In genomic region chr21:36350282-36350910, GRCh38 we compare ENCODE assay signal across 1 cellular context.
TF ChIP-seq lines count a peak whose summit lies in the region.

No MANE protein-coding gene starts in this region.

TF ChIP-seq in K562, 482 proteins besides CTCF, POLR2A, EP300 and RAD21:
- 0 out of 2 replicates have a peak, but pooled peaks have one; percentile 16 for TF ChIP-seq ZNF384 (IDR thresholded peaks at IDR 0.05; ENCODE audit: low read depth, low read length)
- TF ChIP-seq ZEB2 (IDR thresholded peaks at IDR 0.05): no peak
